27 cellular contexts compared by ENCODE assay signal in the genomic region with DNA sequence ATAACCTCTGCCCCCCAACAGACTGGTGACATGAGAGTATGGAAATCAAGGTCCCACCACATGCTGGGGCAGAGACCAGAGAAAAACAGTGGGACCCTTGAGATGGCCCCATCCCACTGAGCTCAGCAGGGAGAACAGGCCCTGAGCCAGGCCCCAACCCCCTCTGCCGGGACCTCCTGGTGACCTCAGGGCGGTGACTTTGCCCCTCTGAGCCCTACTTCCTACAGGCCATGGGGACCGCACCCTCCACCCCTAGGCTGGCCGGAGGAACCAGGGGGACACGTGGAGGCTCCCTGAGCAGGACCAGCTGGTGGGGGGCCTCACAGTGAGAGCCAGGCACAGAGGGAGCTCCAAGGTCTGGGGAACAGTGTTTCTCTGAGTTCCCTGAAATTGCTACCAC. TPM values are rescaled to one million over a fixed set of nuclear protein-coding genes. Genes with fewer than 3 reads are reported as not detected.
"Had no signal": no experiment of that assay in that cellular context is flagged by ENCODE, and none has a peak within 500 bp of the region (broad histone marks: within the 10 kb centered on the region; RNA-seq: fewer than 3 reads in every experiment).

No MANE protein-coding gene starts in this region.

- H3K27me3 ChIP-seq: breast epithelium had no signal

- H3K36me3 ChIP-seq: breast epithelium had no signal

- H3K9me3 Mint-ChIP-seq: activated CD4-positive, alpha-beta memory T cell treated with anti-CD3 and anti-CD28 coated beads for 36 hours; activated CD4-positive, alpha-beta T cell treated with anti-CD3 and anti-CD28 coated beads, Interleukin-2, amount 10 ng/mL, durations not matched to agents 7 days and 5 days; activated naive CD4-positive, alpha-beta T cell treated with anti-CD3 and anti-CD28 coated beads for 36 hours; activated naive CD8-positive, alpha-beta T cell treated with anti-CD3 and anti-CD28 coated beads for 36 hours; activated T-helper 17 cell treated with anti-CD3 and anti-CD28 coated beads, Interleukin-2, amount 50 U/mL, for 72 hours; T-cell had no signal

- H3K27ac ChIP-seq: breast epithelium, SK-N-MC, VCaP had no signal

- H3K4me1 Mint-ChIP-seq: activated T-helper 17 cell treated with anti-CD3 and anti-CD28 coated beads, Interleukin-2, amount 50 U/mL, for 72 hours; T-cell had no signal

- H3K4me3 Mint-ChIP-seq: activated CD4-positive, alpha-beta memory T cell treated with anti-CD3 and anti-CD28 coated beads for 36 hours; activated CD4-positive, alpha-beta T cell treated with anti-CD3 and anti-CD28 coated beads, Interleukin-2, amount 10 ng/mL, durations not matched to agents 7 days and 5 days; activated naive CD4-positive, alpha-beta T cell treated with anti-CD3 and anti-CD28 coated beads for 36 hours; activated naive CD8-positive, alpha-beta T cell treated with anti-CD3 and anti-CD28 coated beads for 36 hours; activated T-helper 17 cell treated with anti-CD3 and anti-CD28 coated beads, Interleukin-2, amount 50 U/mL, for 72 hours; T-cell had no signal

- H3K4me3 ChIP-seq: breast epithelium, SK-N-MC had no signal

- H3K4me1 ChIP-seq: breast epithelium had no signal

- ATAC-seq: activated T-helper 17 cell treated with anti-CD3 and anti-CD28 coated beads, Interleukin-2, amount 50 U/mL, for 72 hours; PC-3; T-cell had no signal

- H3K36me3 Mint-ChIP-seq: activated CD4-positive, alpha-beta memory T cell treated with anti-CD3 and anti-CD28 coated beads for 36 hours; activated naive CD8-positive, alpha-beta T cell treated with anti-CD3 and anti-CD28 coated beads for 36 hours; T-cell had no signal

- H3K27me3 Mint-ChIP-seq: activated CD4-positive, alpha-beta T cell treated with anti-CD3 and anti-CD28 coated beads, Interleukin-2, amount 10 ng/mL, durations not matched to agents 7 days and 5 days; activated naive CD8-positive, alpha-beta T cell treated with anti-CD3 and anti-CD28 coated beads for 36 hours; activated T-helper 17 cell treated with anti-CD3 and anti-CD28 coated beads, Interleukin-2, amount 50 U/mL, for 72 hours had no signal

- H3K27ac Mint-ChIP-seq: activated CD4-positive, alpha-beta memory T cell treated with anti-CD3 and anti-CD28 coated beads for 36 hours; activated naive CD4-positive, alpha-beta T cell treated with anti-CD3 and anti-CD28 coated beads for 36 hours; activated naive CD8-positive, alpha-beta T cell treated with anti-CD3 and anti-CD28 coated beads for 36 hours; activated T-helper 17 cell treated with anti-CD3 and anti-CD28 coated beads, Interleukin-2, amount 50 U/mL, for 72 hours; T-cell had no signal

- DNase-seq: activated CD4-positive, alpha-beta memory T cell treated with anti-CD3 and anti-CD28 coated beads for 36 hours; activated CD4-positive, alpha-beta T cell treated with anti-CD3 and anti-CD28 coated beads, Interleukin-2, amount 10 ng/mL, durations not matched to agents 7 days and 5 days; activated CD4-positive, CD25-positive, alpha-beta regulatory T cell; activated gamma-delta T cell; activated naive CD4-positive, alpha-beta T cell treated with anti-CD3 and anti-CD28 coated beads for 36 hours; activated naive CD8-positive, alpha-beta T cell treated with anti-CD3 and anti-CD28 coated beads for 36 hours; activated T-cell treated with anti-CD3 and anti-CD28 coated beads for 4 hours; activated T-cell treated with anti-CD3 and anti-CD28 coated beads, Interleukin-2, amount 50 U/mL, for 48 hours; central memory CD4-positive, alpha-beta T cell; KBM-7; NCI-H1048; NCI-H146; NCI-H187 treated with DMSO at 0.1 percent for 48 hours; NCI-H2081 treated with DMSO at 0.1 percent for 48 hours; NCI-H446; NCI-H524; PC-3; T-cell; T-helper 2 cell; T1000 had no signal

- H3K9me3 ChIP-seq: breast epithelium had no signal

RNA-seq across cellular contexts. Expression of gene PRSS33, which starts 48.7 kb away (rescaled TPM):
- total RNA-seq: activated CD4-positive, alpha-beta memory T cell treated with anti-CD3 and anti-CD28 coated beads for 36 hours; activated CD4-positive, alpha-beta T cell treated with anti-CD3 and anti-CD28 coated beads, Interleukin-2, amount 10 ng/mL, durations not matched to agents 7 days and 5 days; activated T-helper 17 cell treated with anti-CD3 and anti-CD28 coated beads, Interleukin-2, amount 50 U/mL, for 72 hours; aorta; breast epithelium; LHCN-M2; M059J; T-cell had no signal
